ENCODE assay signal across 8 cellular contexts in the genomic region with DNA sequence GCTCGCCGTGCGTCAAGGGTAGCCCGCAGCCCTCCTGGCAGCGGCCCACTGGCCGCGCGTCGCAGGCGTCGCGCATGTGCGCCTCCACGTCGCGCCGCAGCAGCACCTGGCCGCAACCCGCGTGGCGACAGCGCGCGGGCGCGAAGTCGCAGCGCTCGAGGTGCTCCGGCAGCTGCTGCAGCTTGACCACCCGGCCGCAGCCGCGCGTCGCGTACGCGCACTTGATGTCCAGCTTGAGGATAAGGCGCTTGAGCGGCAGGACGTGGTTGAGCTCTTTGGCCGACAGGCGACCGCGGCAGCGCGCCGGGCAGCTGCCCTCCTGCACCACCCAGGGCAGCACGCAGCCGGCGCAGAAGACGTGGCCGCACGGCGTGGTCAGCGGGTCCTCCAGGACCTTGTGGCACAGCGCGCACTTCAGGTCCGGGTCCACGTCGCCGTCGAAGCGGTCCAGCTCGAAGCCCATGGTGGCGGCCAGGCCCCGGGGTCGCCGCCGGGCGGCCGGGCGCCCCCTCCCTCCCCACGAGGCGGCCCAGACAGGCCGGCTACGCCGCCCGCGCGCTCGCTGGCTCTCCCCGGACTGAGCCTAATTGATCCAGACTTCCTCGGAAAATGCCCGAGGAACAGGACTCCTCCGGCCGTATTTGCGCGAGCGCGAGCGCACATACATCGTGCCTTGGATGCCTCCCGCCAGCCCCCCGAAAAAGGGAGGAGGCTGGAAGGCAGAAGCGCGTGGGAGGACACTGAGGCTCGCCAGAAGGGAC. TPM values are rescaled to one million over a fixed set of nuclear protein-coding genes. Genes with fewer than 3 reads are reported as not detected.
DNase-seq lines count a peak whose midpoint lies in the region; ATAC-seq and TF ChIP-seq lines count a peak whose summit lies in the region.

PDZRN3 (minus strand) TSS at position 579 of the 761 bp plus-strand sequence.

- no peak for TF ChIP-seq RAD21 in liver (IDR thresholded peaks at IDR 0.05)

- ATAC-seq in GM18873 (IDR thresholded peaks at IDR 0.05; ENCODE audit: low FRiP score, unreplicated experiment): no peak
- no peak for ATAC-seq in GM21390 (IDR thresholded peaks at IDR 0.05; ENCODE audit: unreplicated experiment)

- TF ChIP-seq CTCF in AG04450 (IDR thresholded peaks at IDR 0.05; ENCODE audit: low read depth, low read length) (no peak), liver (IDR thresholded peaks at IDR 0.05; ENCODE audit: low read depth, low read length, missing input control) (no peak), tibial artery (IDR thresholded peaks at IDR 0.05) (no peak)

- H3K4me3 ChIP-seq in AG04450 (ENCODE audit: low read depth, low read length) (peak within 1 kb of the TSS; percentile 89), liver (ENCODE audit: low read depth in 1 of 3, low read length in 3 of 3) (peak within 1 kb of the TSS in 2 of 3 donors; percentile 53 to 55), tibial artery (peak within 1 kb of the TSS; percentile 80 to 86)

- H3K27ac ChIP-seq in AG04450 (ENCODE audit: low read depth, low read length) (no peak within 1 kb of the TSS), liver (ENCODE audit: low read depth in 1 of 2, low read length in 2 of 2) (peak within 1 kb of the TSS; percentile 23 to 42), tibial artery (peak within 1 kb of the TSS; percentile 88 to 93)

- H3K36me3 ChIP-seq in liver (ENCODE audit: control insufficient read depth in 4 of 4, insufficient read depth in 3 of 4, low read depth in 1 of 4, low read length in 3 of 4) (no peaks in the 10 kb centered on the region), tibial artery (no peaks in the 10 kb centered on the region)

- DNase-seq in AG04450 (ENCODE audit: low read depth, low spot score) (no peak), NCI-H128 (lab: John Stamatoyannopoulos, UW; ENCODE audit: unreplicated experiment) (peak; percentile 11), dermis microvascular lymphatic vessel endothelial cell (ENCODE audit: low read depth in 2 of 2) (peak; percentile 4 to 29), tibial artery (peak; percentile 40 to 80), NK-92 (lab: John Stamatoyannopoulos, UW; ENCODE audit: unreplicated experiment) (no peak)

- H3K27me3 ChIP-seq in AG04450 (ENCODE audit: control insufficient read depth, insufficient read depth, low read length) (no peaks in the 10 kb centered on the region), liver (ENCODE audit: control insufficient read depth in 4 of 4, insufficient read depth in 4 of 4, low read length in 3 of 4) (peaks cover 0 to 11% (median 1%) of the 10 kb centered on the region in 4 donors), tibial artery (no peaks in the 10 kb centered on the region)

- H3K9me3 ChIP-seq in AG04450 (ENCODE audit: control insufficient read depth, insufficient read depth, low read length) (no peaks in the 10 kb centered on the region; the same call in 1 of the 2 replicates), liver (ENCODE audit: control insufficient read depth in 4 of 4, low read length in 3 of 4) (no peaks in the 10 kb centered on the region), tibial artery (no peaks in the 10 kb centered on the region)

- WGBS in liver: 7% methylated on average over 99 of the region's 99 CpGs

- POLR2A ChIA-PET in AG04450 (lab: Yijun Ruan, JAX): interaction anchor here (0.6 to 3.3 kb wide), 7 partner anchors 10 to 622 kb away, joined by 3 to 17 read pairs (median 3); no protein-coding TSS in a partner anchor

- intact Hi-C loops in tibial artery (cut with DNase I; ENCODE audit: low total_unique reads): loop anchor here (5.0 kb wide), 2 partner anchors 112 to 223 kb away; no protein-coding TSS in a partner anchor

- H3K4me1 ChIP-seq in liver (ENCODE audit: control insufficient read depth in 4 of 4, insufficient read depth in 4 of 4, low read length in 3 of 4) (peaks cover 8 to 26% (median 22%) of the 10 kb centered on the region in 4 donors), tibial artery (peaks cover 0 to 36% (median 26%) of the 10 kb centered on the region in 4 donors)

- H3K9ac ChIP-seq in liver (ENCODE audit: low read depth in 1 of 2, low read length in 2 of 2): no peak within 1 kb of the TSS

- CTCF ChIA-PET in AG04450 (lab: Charles Lee): interaction anchor here (1.0 to 3.1 kb wide), 7 partner anchors 11 to 234 kb away, joined by 3 to 17 read pairs (median 3); no protein-coding TSS in a partner anchor

TF ChIP-seq in liver, 16 proteins besides CTCF, POLR2A, EP300 and RAD21:
- TF ChIP-seq SP1 (IDR thresholded peaks at IDR 0.05) (no peak), GABPA (IDR thresholded peaks at IDR 0.05 in 1 of 2, conservative IDR thresholded peaks at IDR 0.05 in 1 of 2) (no peak), FOXA2 (IDR thresholded peaks at IDR 0.05) (no peak), HNF4A (conservative IDR thresholded peaks at IDR 0.05) (no peak), JUND (IDR thresholded peaks at IDR 0.05) (no peak), NR2F2 (IDR thresholded peaks at IDR 0.05) (no peak), HNF4G (IDR thresholded peaks at IDR 0.05) (no peak), REST (IDR thresholded peaks at IDR 0.05) (no peak)
- TF ChIP-seq, protein P1, sequence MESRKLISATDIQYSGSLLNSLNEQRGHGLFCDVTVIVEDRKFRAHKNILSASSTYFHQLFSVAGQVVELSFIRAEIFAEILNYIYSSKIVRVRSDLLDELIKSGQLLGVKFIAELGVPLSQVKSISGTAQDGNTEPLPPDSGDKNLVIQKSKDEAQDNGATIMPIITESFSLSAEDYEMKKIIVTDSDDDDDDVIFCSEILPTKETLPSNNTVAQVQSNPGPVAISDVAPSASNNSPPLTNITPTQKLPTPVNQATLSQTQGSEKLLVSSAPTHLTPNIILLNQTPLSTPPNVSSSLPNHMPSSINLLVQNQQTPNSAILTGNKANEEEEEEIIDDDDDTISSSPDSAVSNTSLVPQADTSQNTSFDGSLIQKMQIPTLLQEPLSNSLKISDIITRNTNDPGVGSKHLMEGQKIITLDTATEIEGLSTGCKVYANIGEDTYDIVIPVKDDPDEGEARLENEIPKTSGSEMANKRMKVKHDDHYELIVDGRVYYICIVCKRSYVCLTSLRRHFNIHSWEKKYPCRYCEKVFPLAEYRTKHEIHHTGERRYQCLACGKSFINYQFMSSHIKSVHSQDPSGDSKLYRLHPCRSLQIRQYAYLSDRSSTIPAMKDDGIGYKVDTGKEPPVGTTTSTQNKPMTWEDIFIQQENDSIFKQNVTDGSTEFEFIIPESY (IDR thresholded peaks at IDR 0.05): no peak
- TF ChIP-seq, protein P2, sequence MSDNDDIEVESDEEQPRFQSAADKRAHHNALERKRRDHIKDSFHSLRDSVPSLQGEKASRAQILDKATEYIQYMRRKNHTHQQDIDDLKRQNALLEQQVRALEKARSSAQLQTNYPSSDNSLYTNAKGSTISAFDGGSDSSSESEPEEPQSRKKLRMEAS (IDR thresholded peaks at IDR 0.05): no peak
TF ChIP-seq in liver: peak in this region for 0.

RNA-seq across cellular contexts. Expression of gene PDZRN3, which starts in this region (rescaled TPM):
- polyA plus RNA-seq in AG04450 (2011; rRNA removed): 14.7 and 22.7 TPM in 2 replicates
- 49.2 and 57.9 TPM in 2 replicates for polyA minus RNA-seq in AG04450 (2011; rRNA and poly(A)+ RNA removed)
- total RNA-seq in dermis microvascular lymphatic vessel endothelial cell: under 0.01 and 0.13 TPM in 2 replicates
- total RNA-seq in liver: 1 to 10 TPM; 1.0 to 1.8 TPM
- under 1 TPM; 0.69 to 0.82 TPM for polyA plus RNA-seq in liver

Comparison
In these comparisons a context has a peak if more than half of its experiments do, and no peak if none do; other contexts are left out.
1. Peak in DNase-seq in dermis microvascular lymphatic vessel endothelial cell; RNA of the gene not detected or under 1 TPM.
2. DNase-seq: peak in NCI-H128 (single experiment) and tibial artery (2 of 2); none in AG04450 (single experiment) and NK-92 (single experiment).
3. Peak in every context shown above with its lines, with median percentiles within 50 percentile points of each other: H3K4me3 ChIP-seq.